Comparison of ENCODE assay signal across 1 cellular context in the genomic region with DNA sequence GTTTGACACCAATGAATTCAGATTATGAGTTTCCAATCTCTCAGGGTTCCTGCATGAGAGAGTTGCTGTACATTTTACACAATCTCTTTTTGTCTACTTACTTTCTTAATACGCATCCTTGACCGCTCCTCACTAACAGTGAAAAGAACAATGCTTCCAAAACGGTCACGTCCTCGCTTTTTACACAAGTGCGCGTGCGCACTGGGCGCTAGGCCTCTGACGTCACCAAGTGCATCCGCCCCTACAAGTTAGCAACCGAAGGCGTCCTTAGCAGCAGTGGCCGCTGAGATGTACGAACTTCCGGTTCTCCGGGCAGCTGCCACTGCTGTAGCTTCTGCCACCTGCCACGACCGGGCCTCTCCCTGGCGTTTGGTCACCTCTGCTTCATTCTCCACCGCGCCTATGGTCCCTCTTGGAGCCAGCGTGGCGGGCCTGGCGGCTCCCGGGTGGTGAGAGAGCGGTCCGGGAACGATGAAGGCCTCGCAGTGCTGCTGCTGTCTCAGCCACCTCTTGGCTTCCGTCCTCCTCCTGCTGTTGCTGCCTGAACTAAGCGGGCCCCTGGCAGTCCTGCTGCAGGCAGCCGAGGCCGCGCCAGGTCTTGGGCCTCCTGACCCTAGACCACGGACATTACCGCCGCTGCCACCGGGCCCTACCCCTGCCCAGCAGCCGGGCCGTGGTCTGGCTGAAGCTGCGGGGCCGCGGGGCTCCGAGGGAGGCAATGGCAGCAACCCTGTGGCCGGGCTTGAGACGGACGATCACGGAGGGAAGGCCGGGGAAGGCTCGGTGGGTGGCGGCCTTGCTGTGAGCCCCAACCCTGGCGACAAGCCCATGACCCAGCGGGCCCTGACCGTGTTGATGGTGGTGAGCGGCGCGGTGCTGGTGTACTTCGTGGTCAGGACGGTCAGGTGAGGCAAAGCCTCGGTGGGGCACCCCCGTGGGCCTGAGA.
TF ChIP-seq lines count a peak whose summit lies in the region.

Gene FAM174A (plus strand): TSS at position 315 of the 946 bp plus-strand sequence. CDS start 157 bp downstream, at position 472.

TF ChIP-seq in HepG2, 621 proteins besides CTCF, POLR2A, EP300 and RAD21 (continued from another document and continues in another):
- TF ChIP-seq, protein P1, sequence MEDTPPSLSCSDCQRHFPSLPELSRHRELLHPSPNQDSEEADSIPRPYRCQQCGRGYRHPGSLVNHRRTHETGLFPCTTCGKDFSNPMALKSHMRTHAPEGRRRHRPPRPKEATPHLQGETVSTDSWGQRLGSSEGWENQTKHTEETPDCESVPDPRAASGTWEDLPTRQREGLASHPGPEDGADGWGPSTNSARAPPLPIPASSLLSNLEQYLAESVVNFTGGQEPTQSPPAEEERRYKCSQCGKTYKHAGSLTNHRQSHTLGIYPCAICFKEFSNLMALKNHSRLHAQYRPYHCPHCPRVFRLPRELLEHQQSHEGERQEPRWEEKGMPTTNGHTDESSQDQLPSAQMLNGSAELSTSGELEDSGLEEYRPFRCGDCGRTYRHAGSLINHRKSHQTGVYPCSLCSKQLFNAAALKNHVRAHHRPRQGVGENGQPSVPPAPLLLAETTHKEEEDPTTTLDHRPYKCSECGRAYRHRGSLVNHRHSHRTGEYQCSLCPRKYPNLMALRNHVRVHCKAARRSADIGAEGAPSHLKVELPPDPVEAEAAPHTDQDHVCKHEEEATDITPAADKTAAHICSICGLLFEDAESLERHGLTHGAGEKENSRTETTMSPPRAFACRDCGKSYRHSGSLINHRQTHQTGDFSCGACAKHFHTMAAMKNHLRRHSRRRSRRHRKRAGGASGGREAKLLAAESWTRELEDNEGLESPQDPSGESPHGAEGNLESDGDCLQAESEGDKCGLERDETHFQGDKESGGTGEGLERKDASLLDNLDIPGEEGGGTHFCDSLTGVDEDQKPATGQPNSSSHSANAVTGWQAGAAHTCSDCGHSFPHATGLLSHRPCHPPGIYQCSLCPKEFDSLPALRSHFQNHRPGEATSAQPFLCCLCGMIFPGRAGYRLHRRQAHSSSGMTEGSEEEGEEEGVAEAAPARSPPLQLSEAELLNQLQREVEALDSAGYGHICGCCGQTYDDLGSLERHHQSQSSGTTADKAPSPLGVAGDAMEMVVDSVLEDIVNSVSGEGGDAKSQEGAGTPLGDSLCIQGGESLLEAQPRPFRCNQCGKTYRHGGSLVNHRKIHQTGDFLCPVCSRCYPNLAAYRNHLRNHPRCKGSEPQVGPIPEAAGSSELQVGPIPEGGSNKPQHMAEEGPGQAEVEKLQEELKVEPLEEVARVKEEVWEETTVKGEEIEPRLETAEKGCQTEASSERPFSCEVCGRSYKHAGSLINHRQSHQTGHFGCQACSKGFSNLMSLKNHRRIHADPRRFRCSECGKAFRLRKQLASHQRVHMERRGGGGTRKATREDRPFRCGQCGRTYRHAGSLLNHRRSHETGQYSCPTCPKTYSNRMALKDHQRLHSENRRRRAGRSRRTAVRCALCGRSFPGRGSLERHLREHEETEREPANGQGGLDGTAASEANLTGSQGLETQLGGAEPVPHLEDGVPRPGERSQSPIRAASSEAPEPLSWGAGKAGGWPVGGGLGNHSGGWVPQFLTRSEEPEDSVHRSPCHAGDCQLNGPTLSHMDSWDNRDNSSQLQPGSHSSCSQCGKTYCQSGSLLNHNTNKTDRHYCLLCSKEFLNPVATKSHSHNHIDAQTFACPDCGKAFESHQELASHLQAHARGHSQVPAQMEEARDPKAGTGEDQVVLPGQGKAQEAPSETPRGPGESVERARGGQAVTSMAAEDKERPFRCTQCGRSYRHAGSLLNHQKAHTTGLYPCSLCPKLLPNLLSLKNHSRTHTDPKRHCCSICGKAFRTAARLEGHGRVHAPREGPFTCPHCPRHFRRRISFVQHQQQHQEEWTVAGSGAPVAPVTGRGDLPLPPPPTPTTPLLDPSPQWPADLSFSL (CRISPR knock-in tag; IDR thresholded peaks at IDR 0.05) = no peak
- TF ChIP-seq, protein P2, sequence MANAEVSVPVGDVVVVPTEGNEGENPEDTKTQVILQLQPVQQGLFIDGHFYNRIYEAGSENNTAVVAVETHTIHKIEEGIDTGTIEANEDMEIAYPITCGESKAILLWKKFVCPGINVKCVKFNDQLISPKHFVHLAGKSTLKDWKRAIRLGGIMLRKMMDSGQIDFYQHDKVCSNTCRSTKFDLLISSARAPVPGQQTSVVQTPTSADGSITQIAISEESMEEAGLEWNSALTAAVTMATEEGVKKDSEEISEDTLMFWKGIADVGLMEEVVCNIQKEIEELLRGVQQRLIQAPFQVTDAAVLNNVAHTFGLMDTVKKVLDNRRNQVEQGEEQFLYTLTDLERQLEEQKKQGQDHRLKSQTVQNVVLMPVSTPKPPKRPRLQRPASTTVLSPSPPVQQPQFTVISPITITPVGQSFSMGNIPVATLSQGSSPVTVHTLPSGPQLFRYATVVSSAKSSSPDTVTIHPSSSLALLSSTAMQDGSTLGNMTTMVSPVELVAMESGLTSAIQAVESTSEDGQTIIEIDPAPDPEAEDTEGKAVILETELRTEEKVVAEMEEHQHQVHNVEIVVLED (CRISPR knock-in tag; IDR thresholded peaks at IDR 0.05; ENCODE audit: borderline replicate concordance) = peak; percentile 46; the same call in 1 of the 2 replicates
- TF ChIP-seq POLR2G (IDR thresholded peaks at IDR 0.05; ENCODE audit: low read depth, low read length) (peak; percentile 90), XRCC5 (optimal IDR thresholded peaks at IDR 0.05; ENCODE audit: low read length) (peak; percentile 56), ZFP37 (CRISPR knock-in tag; IDR thresholded peaks at IDR 0.05; ENCODE audit: borderline replicate concordance) (peak; percentile 30; the same call in 1 of the 2 replicates), MIER2 (CRISPR knock-in tag; IDR thresholded peaks at IDR 0.05) (0 out of 2 replicates have a peak, but pooled peaks have one; percentile 35), ZGPAT (CRISPR knock-in tag; IDR thresholded peaks at IDR 0.05) (peak; percentile 77), TOPORS (CRISPR knock-in tag; IDR thresholded peaks at IDR 0.05) (peak; percentile 71; the same call in 1 of the 2 replicates), ZNF274 (CRISPR knock-in tag; IDR thresholded peaks at IDR 0.05) (peak; percentile 70; the same call in 1 of the 2 replicates), ELF4 (CRISPR knock-in tag; IDR thresholded peaks at IDR 0.05; ENCODE audit: borderline replicate concordance) (no peak), THAP11 (CRISPR knock-in tag; IDR thresholded peaks at IDR 0.05) (peak; percentile 57), ZMYM2 (CRISPR knock-in tag; IDR thresholded peaks at IDR 0.05) (0 out of 2 replicates have a peak, but pooled peaks have one; percentile 29), ZNF292 (CRISPR knock-in tag; IDR thresholded peaks at IDR 0.05; ENCODE audit: borderline replicate concordance, low read depth) (peak; percentile 84), AGO2 (optimal IDR thresholded peaks at IDR 0.05; ENCODE audit: low read depth, low read length) (peak; percentile 22), SIN3A (IDR thresholded peaks at IDR 0.05; ENCODE audit: borderline replicate concordance, low read depth, low read length) (peak; percentile 93), SOX6 (IDR thresholded peaks at IDR 0.05) (no peak), SOX6 (CRISPR knock-in tag; IDR thresholded peaks at IDR 0.05) (peak; percentile 74), GLI4 (CRISPR knock-in tag; IDR thresholded peaks at IDR 0.05; ENCODE audit: borderline replicate concordance) (peak; percentile 68; the same call in 1 of the 2 replicates), GATA4 (IDR thresholded peaks at IDR 0.05; ENCODE audit: borderline replicate concordance, low read depth) (peak; percentile 41; the same call in 1 of the 2 replicates), ARNT (IDR thresholded peaks at IDR 0.05) (no peak), CHCHD3 (CRISPR knock-in tag; IDR thresholded peaks at IDR 0.05) (peak; percentile 21; the same call in 1 of the 2 replicates), KMT2B (CRISPR knock-in tag; IDR thresholded peaks at IDR 0.05) (peak; percentile 86; the same call in 1 of the 2 replicates), KLF12 (CRISPR knock-in tag; IDR thresholded peaks at IDR 0.05; ENCODE audit: borderline replicate concordance) (no peak), ZNF501 (CRISPR knock-in tag; IDR thresholded peaks at IDR 0.05) (peak; percentile 96), KDM4B (CRISPR knock-in tag; IDR thresholded peaks at IDR 0.05) (no peak; the same call in 1 of the 2 replicates), ISL2 (CRISPR knock-in tag; IDR thresholded peaks at IDR 0.05) (peak; percentile 18; the same call in 1 of the 2 replicates), ZNF280B (CRISPR knock-in tag; IDR thresholded peaks at IDR 0.05; ENCODE audit: borderline replicate concordance) (0 out of 2 replicates have a peak, but pooled peaks have one; percentile 68), PHF8 (CRISPR knock-in tag; IDR thresholded peaks at IDR 0.05) (peak; percentile 97), ZNF563 (CRISPR knock-in tag; IDR thresholded peaks at IDR 0.05) (peak; percentile 75; the same call in 1 of the 2 replicates), MIXL1 (CRISPR knock-in tag; IDR thresholded peaks at IDR 0.05) (peak; percentile 23; the same call in 1 of the 2 replicates), TCF7L2 (IDR thresholded peaks at IDR 0.05; ENCODE audit: low read depth, low read length) (no peak), ZNF614 (CRISPR knock-in tag; IDR thresholded peaks at IDR 0.05; ENCODE audit: borderline replicate concordance) (peak; percentile 52; the same call in 1 of the 2 replicates), ZNF282 (IDR thresholded peaks at IDR 0.05; ENCODE audit: partially characterized antibody) (no peak), DMAP1 (CRISPR knock-in tag; IDR thresholded peaks at IDR 0.05) (peak; percentile 62; the same call in 1 of the 2 replicates), ATF7 (IDR thresholded peaks at IDR 0.05) (peak; percentile 94), ATF7 (CRISPR knock-in tag; IDR thresholded peaks at IDR 0.05) (peak; percentile 54; the same call in 1 of the 2 replicates), ZNF337 (CRISPR knock-in tag; IDR thresholded peaks at IDR 0.05; ENCODE audit: borderline replicate concordance, low read depth) (0 out of 2 replicates have a peak, but pooled peaks have one; percentile 34), RARA (CRISPR knock-in tag; IDR thresholded peaks at IDR 0.05) (0 out of 2 replicates have a peak, but pooled peaks have one; percentile 6), NFYC (CRISPR knock-in tag; IDR thresholded peaks at IDR 0.05) (no peak), ZNF251 (CRISPR knock-in tag; IDR thresholded peaks at IDR 0.05) (no peak), AHR (CRISPR knock-in tag; IDR thresholded peaks at IDR 0.05) (peak; percentile 46; the same call in 1 of the 2 replicates), FIP1L1 (IDR thresholded peaks at IDR 0.05; ENCODE audit: borderline replicate concordance, insufficient read depth, low read depth, low read length) (no peak), ARNTL (CRISPR knock-in tag; IDR thresholded peaks at IDR 0.05) (0 out of 2 replicates have a peak, but pooled peaks have one; percentile 47), ZSCAN9 (CRISPR knock-in tag; IDR thresholded peaks at IDR 0.05; ENCODE audit: borderline replicate concordance) (peak; percentile 61), ZNF225 (CRISPR knock-in tag; IDR thresholded peaks at IDR 0.05) (peak; percentile 36; the same call in 1 of the 2 replicates)
- TF ChIP-seq, protein P3, sequence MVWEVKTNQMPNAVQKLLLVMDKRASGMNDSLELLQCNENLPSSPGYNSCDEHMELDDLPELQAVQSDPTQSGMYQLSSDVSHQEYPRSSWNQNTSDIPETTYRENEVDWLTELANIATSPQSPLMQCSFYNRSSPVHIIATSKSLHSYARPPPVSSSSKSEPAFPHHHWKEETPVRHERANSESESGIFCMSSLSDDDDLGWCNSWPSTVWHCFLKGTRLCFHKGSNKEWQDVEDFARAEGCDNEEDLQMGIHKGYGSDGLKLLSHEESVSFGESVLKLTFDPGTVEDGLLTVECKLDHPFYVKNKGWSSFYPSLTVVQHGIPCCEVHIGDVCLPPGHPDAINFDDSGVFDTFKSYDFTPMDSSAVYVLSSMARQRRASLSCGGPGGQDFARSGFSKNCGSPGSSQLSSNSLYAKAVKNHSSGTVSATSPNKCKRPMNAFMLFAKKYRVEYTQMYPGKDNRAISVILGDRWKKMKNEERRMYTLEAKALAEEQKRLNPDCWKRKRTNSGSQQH (CRISPR knock-in tag; IDR thresholded peaks at IDR 0.05; ENCODE audit: low read depth) = peak; percentile 59; the same call in 1 of the 2 replicates
- TF ChIP-seq, protein P4, sequence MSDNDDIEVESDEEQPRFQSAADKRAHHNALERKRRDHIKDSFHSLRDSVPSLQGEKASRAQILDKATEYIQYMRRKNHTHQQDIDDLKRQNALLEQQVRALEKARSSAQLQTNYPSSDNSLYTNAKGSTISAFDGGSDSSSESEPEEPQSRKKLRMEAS (IDR thresholded peaks at IDR 0.05) = peak; percentile 82
- TF ChIP-seq, protein P5, sequence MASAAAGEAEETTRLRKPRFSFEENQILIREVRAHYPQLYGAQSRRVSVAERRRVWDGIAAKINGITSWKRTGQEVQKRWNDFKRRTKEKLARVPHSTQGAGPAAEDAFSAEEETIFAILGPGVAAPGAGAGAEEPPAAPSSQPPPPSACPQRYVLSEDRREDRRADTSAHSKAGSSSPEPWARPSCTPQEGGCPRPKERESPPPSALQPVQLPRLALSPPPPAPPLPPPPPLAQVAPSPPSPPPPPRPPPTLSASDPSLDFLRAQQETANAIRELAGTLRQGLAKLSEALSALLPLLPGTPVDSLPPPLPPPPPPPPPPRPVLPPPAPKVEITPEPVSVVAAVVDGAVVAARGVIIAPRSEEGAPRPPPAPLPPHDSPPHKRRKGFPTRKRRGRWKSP (CRISPR knock-in tag; IDR thresholded peaks at IDR 0.05) = 0 out of 2 replicates have a peak, but pooled peaks have one; percentile 52
- TF ChIP-seq, protein P6, sequence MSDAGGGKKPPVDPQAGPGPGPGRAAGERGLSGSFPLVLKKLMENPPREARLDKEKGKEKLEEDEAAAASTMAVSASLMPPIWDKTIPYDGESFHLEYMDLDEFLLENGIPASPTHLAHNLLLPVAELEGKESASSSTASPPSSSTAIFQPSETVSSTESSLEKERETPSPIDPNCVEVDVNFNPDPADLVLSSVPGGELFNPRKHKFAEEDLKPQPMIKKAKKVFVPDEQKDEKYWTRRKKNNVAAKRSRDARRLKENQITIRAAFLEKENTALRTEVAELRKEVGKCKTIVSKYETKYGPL (CRISPR knock-in tag; IDR thresholded peaks at IDR 0.05) = no peak
